Comparison of ENCODE assay signal across 1 cellular context in the genomic region with DNA sequence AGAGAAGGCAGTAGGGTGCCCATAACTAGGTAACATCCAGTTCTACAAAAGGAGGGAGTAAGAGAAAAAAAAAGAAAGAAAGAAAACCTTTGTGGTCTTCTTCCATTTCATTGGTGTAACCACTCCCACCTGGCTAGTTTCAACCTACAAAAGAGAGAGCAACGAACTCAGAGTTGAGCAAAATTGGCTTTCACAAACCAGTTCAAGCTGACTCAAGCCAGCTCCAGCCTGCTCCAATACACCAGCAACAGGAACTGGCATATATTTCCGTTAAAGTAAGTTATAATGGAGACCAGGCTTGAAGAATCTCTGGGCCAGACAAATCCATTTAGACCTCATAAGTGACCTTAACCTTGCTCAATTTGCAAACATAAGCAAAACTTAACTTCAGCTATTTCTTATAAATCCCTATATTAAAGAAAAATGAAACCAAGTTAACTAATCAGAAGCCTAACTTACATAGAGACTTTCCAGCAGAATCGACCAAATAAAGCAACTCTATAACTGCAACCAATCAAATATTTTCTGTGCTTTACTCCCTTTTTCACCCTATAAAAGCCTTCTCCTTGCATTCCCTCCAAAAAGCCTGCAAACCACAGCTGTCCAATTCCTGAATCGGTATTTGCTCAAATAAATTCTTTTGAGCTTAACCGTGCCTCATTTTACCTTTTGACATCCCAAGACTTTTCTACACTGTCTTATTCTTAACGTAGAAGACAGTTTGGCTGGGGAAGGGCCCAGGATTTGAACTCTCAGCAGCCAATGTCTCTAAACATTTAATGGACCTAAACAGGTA.
TF ChIP-seq lines count a peak whose summit lies in the region.

No MANE protein-coding gene starts in this region.

TF ChIP-seq in endothelial cell of umbilical vein, 7 proteins besides CTCF, POLR2A, EP300 and RAD21:
- TF ChIP-seq MAX (IDR thresholded peaks at IDR 0.05; ENCODE audit: insufficient read depth, insufficient read length) = no peak
- TF ChIP-seq MYC (IDR thresholded peaks at IDR 0.05; ENCODE audit: low read depth, low read length) = no peak
- no peak for TF ChIP-seq POLR2AphosphoS5 (IDR thresholded peaks at IDR 0.05; ENCODE audit: insufficient read depth, low read depth, low read length)
- TF ChIP-seq EZH2 (IDR thresholded peaks at IDR 0.05; ENCODE audit: borderline replicate concordance, low read depth, low read length, severe bottlenecking) = no peak
- TF ChIP-seq GATA2 (IDR thresholded peaks at IDR 0.05; ENCODE audit: insufficient read depth, insufficient read length, low read depth, low read length) = no peak
- no peak for TF ChIP-seq FOS (IDR thresholded peaks at IDR 0.05; ENCODE audit: borderline replicate concordance, insufficient read depth, low read length)
